Comparison of ENCODE assay signal across 14 cellular contexts in genomic region chr20:57469418-57470211, GRCh38. TPM values are rescaled to one million over a fixed set of nuclear protein-coding genes. Genes with fewer than 3 reads are reported as not detected.
A peak's percentile ranks its signal among the peaks of the same experiment; 100 is the strongest.
DNase-seq lines count a peak whose midpoint lies in the region; ATAC-seq and TF ChIP-seq lines count a peak whose summit lies in the region.
"Had no signal": no experiment of that assay in that cellular context is flagged by ENCODE, and none has a peak within 500 bp of the region (broad histone marks: within the 10 kb centered on the region; RNA-seq: fewer than 3 reads in every experiment).

No MANE protein-coding gene starts in this region.

- DNase-seq in left ventricle myocardium inferior (peak; percentile 65), renal cortical epithelial cell (ENCODE audit: low read depth) (peak; percentile 39), superior temporal gyrus (ENCODE audit: extremely low spot score) (no peak), HAP-1 (ENCODE audit: low spot score in 2 of 2) (no peak)
- no peak for DNase-seq in naive thymus-derived CD4-positive, alpha-beta T cell
- DNase-seq: NCI-H1105 treated with DMSO at 0.1 percent for 48 hours; occipital lobe; stimulated activated CD4-positive, alpha-beta T cell treated with anti-CD3 and anti-CD28 coated beads, Interleukin-1b, Interleukin-23, amount 100 ng/mL, for 48 hours had no signal

- H3K27me3 ChIP-seq in OCI-LY1 (ENCODE audit: insufficient read depth, low read length) = no peaks in the 10 kb centered on the region
- H3K27me3 ChIP-seq in left ventricle myocardium inferior (ENCODE audit: low read depth) = peaks cover 30% of the 10 kb centered on the region
- H3K27me3 ChIP-seq in naive thymus-derived CD4-positive, alpha-beta T cell (ENCODE audit: control insufficient read depth in 2 of 2, insufficient read depth in 2 of 2, low read length in 2 of 2) = no peaks in the 10 kb centered on the region
- H3K27me3 ChIP-seq in HAP-1 (ENCODE audit: low read depth) = no peaks in the 10 kb centered on the region

- H3K9me3 ChIP-seq in OCI-LY1 (ENCODE audit: low read length) (no peaks in the 10 kb centered on the region), left ventricle myocardium inferior (replicated peaks) (no peaks in the 10 kb centered on the region), HAP-1 (no peaks in the 10 kb centered on the region)
- H3K9me3 ChIP-seq in naive thymus-derived CD4-positive, alpha-beta T cell (ENCODE audit: control insufficient read depth in 2 of 3, low read length in 3 of 3) = no peaks in the 10 kb centered on the region

- CTCF ChIA-PET in naive thymus-derived CD4-positive, alpha-beta T cell (lab: Charles Lee) = no interaction called here

- H3K9me2 ChIP-seq in OCI-LY1 (ENCODE audit: low read depth, low read length) = no peaks in the 10 kb centered on the region

- H2AFZ ChIP-seq in OCI-LY1 (ENCODE audit: low read length) = no peak overlapping the region

- H3K4me3 Mint-ChIP-seq in naive thymus-derived CD4-positive, alpha-beta T cell = no peak overlapping the region
- H3K4me3 Mint-ChIP-seq: stimulated activated effector memory CD8-positive, alpha-beta T cell treated with anti-CD3 and anti-CD28 coated beads, Interleukin-12 subunit alpha, Interleukin-12 subunit beta, amount 100 ng/mL, for 72 hours had no signal

- TF ChIP-seq CTCF in OCI-LY1 (IDR thresholded peaks at IDR 0.05; ENCODE audit: low read length) (no peak), left ventricle myocardium inferior (IDR thresholded peaks at IDR 0.05; ENCODE audit: borderline replicate concordance) (no peak)

- no peaks in the 10 kb centered on the region for H3K9me3 Mint-ChIP-seq in naive thymus-derived CD4-positive, alpha-beta T cell
- H3K9me3 Mint-ChIP-seq: stimulated activated effector memory CD8-positive, alpha-beta T cell treated with anti-CD3 and anti-CD28 coated beads, Interleukin-12 subunit alpha, Interleukin-12 subunit beta, amount 100 ng/mL, for 72 hours had no signal

- POLR2A ChIA-PET in naive thymus-derived CD4-positive, alpha-beta T cell (lab: Charles Lee) = no interaction called here

- in situ Hi-C loops in HAP-1 (cut with MboI; ENCODE audit: low sequenced_read_pairs) = no loop called here

- no peaks in the 10 kb centered on the region for H3F3A ChIP-seq in OCI-LY1 (ENCODE audit: insufficient read depth, low read length)

- peak overlapping the region; percentile 84 for H3K9ac ChIP-seq in OCI-LY1 (ENCODE audit: low read length)

- no peaks in the 10 kb centered on the region for H3K36me3 Mint-ChIP-seq in naive thymus-derived CD4-positive, alpha-beta T cell
- H3K36me3 Mint-ChIP-seq: stimulated activated effector memory CD8-positive, alpha-beta T cell treated with anti-CD3 and anti-CD28 coated beads, Interleukin-12 subunit alpha, Interleukin-12 subunit beta, amount 100 ng/mL, for 72 hours had no signal

- no peaks in the 10 kb centered on the region for H3K27me3 Mint-ChIP-seq in naive thymus-derived CD4-positive, alpha-beta T cell

- peak overlapping the region; percentile 77 for H3K4me2 ChIP-seq in OCI-LY1 (ENCODE audit: low read length)

- H3K79me2 ChIP-seq in OCI-LY1 (ENCODE audit: insufficient read depth, low read length) = no peaks in the 10 kb centered on the region

- no peak overlapping the region for H3K27ac Mint-ChIP-seq in naive thymus-derived CD4-positive, alpha-beta T cell
- H3K27ac Mint-ChIP-seq: stimulated activated effector memory CD8-positive, alpha-beta T cell treated with anti-CD3 and anti-CD28 coated beads, Interleukin-12 subunit alpha, Interleukin-12 subunit beta, amount 100 ng/mL, for 72 hours had no signal

- H3K4me3 ChIP-seq in OCI-LY1 (ENCODE audit: low read depth, low read length, poor library complexity, severe bottlenecking) = peak overlapping the region; percentile 58
- H3K4me3 ChIP-seq in left ventricle myocardium inferior = peak overlapping the region; percentile 21
- no peak overlapping the region for H3K4me3 ChIP-seq in naive thymus-derived CD4-positive, alpha-beta T cell (ENCODE audit: low read length)
- no peak overlapping the region for H3K4me3 ChIP-seq in HAP-1
- H3K4me3 ChIP-seq: dorsolateral prefrontal cortex had no signal

- H3K4me1 ChIP-seq in OCI-LY1 (ENCODE audit: insufficient read depth, low read length, severe bottlenecking) (peaks cover 77% of the 10 kb centered on the region), left ventricle myocardium inferior (peaks cover 40% of the 10 kb centered on the region), HAP-1 (no peaks in the 10 kb centered on the region)
- peaks cover 7 to 17% of the 10 kb centered on the region in 2 donors for H3K4me1 ChIP-seq in naive thymus-derived CD4-positive, alpha-beta T cell (ENCODE audit: control insufficient read depth in 2 of 2, insufficient read depth in 2 of 2, low read length in 2 of 2)

- no peaks in the 10 kb centered on the region for H4K20me1 ChIP-seq in OCI-LY1 (ENCODE audit: insufficient read depth, low read length)

- H3K4me1 Mint-ChIP-seq in naive thymus-derived CD4-positive, alpha-beta T cell = peaks cover 7 to 30% (median 21%) of the 10 kb centered on the region in 7 donors

- intact Hi-C loops in left ventricle myocardium inferior (cut with micrococcal nuclease) = no loop called here
- intact Hi-C loops in naive thymus-derived CD4-positive, alpha-beta T cell (cut with micrococcal nuclease) = no loop called here

- ATAC-seq in GM18858 (IDR thresholded peaks at IDR 0.05; ENCODE audit: unreplicated experiment) (peak; percentile 36), HG02938 (IDR thresholded peaks at IDR 0.05; ENCODE audit: unreplicated experiment) (no peak)
- no peak for ATAC-seq in naive thymus-derived CD4-positive, alpha-beta T cell
- ATAC-seq: stimulated activated effector memory CD8-positive, alpha-beta T cell treated with anti-CD3 and anti-CD28 coated beads, Interleukin-12 subunit alpha, Interleukin-12 subunit beta, amount 100 ng/mL, for 72 hours had no signal

- H3K36me3 ChIP-seq in OCI-LY1 (ENCODE audit: insufficient read depth, low read length) (no peaks in the 10 kb centered on the region), left ventricle myocardium inferior (no peaks in the 10 kb centered on the region), HAP-1 (replicated peaks) (no peaks in the 10 kb centered on the region)
- no peaks in the 10 kb centered on the region for H3K36me3 ChIP-seq in naive thymus-derived CD4-positive, alpha-beta T cell (ENCODE audit: control insufficient read depth in 2 of 3, insufficient read depth in 3 of 3, low read length in 3 of 3)

- peak overlapping the region; percentile 98 for H3K27ac ChIP-seq in OCI-LY1 (ENCODE audit: low read depth, low read length, poor library complexity, severe bottlenecking)
- H3K27ac ChIP-seq in left ventricle myocardium inferior (replicated peaks) = peak overlapping the region; percentile 58
- no peak overlapping the region for H3K27ac ChIP-seq in naive thymus-derived CD4-positive, alpha-beta T cell (ENCODE audit: low read depth, low read length)

RNA-seq across cellular contexts. Expression of gene CTCFL, which starts 55.3 kb away (rescaled TPM):
- total RNA-seq in left ventricle myocardium inferior = not detected
- not detected in 2 replicates for total RNA-seq in renal cortical epithelial cell
- total RNA-seq in naive thymus-derived CD4-positive, alpha-beta T cell = not detected
- polyA plus RNA-seq in naive thymus-derived CD4-positive, alpha-beta T cell = not detected
- total RNA-seq: fibroblast of villous mesenchyme, occipital lobe had no signal

Comparison
In these comparisons a context has a peak if more than half of its experiments do, and no peak if none do; other contexts are left out.
1. H3K4me3 ChIP-seq: peak in OCI-LY1 (single experiment) and left ventricle myocardium inferior (single experiment); none in naive thymus-derived CD4-positive, alpha-beta T cell (single experiment) and HAP-1 (single experiment).
2. DNase-seq: peak in left ventricle myocardium inferior (single experiment) and renal cortical epithelial cell (single experiment); none in naive thymus-derived CD4-positive, alpha-beta T cell (0 of 9), superior temporal gyrus (single experiment) and HAP-1 (0 of 2).